In the genomic region with DNA sequence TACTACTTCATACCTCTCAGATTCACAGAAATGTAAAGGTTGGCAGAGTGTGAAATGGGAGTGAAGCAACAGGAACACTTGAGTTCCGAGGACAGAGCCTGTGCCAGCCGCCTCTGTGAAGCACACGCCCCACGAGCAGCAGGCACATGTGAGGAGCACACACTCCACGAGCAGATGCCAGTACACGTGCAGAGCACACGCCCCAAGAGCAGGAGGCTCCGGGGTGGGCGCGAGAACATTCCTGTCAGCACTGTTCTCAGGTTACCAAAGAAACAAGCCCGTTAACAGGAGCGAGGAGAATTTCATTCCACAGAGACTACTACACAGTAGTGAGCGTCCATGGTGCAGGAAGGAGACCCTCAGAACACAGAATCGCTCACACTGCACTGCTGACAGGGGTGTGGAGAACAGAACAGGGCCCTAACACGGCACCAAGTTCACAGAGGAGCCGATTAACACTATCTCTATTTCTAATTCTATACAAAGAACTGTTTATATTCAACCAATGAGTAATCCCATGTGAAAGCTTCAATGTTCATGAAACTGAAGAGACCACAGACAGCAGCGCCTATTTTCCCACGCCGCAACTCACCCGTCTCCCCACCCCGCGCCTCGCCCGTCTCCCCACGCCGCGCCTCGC, we compare ENCODE assay signal across 2 cellular contexts.
A peak's percentile ranks its signal among the peaks of the same experiment; 100 is the strongest.
TF ChIP-seq lines count a peak whose summit lies in the region.

No MANE protein-coding gene starts in this region.

TF ChIP-seq in GM23338, 12 proteins besides CTCF, POLR2A, EP300 and RAD21 (continues in another document):
- TF ChIP-seq, protein P1, sequence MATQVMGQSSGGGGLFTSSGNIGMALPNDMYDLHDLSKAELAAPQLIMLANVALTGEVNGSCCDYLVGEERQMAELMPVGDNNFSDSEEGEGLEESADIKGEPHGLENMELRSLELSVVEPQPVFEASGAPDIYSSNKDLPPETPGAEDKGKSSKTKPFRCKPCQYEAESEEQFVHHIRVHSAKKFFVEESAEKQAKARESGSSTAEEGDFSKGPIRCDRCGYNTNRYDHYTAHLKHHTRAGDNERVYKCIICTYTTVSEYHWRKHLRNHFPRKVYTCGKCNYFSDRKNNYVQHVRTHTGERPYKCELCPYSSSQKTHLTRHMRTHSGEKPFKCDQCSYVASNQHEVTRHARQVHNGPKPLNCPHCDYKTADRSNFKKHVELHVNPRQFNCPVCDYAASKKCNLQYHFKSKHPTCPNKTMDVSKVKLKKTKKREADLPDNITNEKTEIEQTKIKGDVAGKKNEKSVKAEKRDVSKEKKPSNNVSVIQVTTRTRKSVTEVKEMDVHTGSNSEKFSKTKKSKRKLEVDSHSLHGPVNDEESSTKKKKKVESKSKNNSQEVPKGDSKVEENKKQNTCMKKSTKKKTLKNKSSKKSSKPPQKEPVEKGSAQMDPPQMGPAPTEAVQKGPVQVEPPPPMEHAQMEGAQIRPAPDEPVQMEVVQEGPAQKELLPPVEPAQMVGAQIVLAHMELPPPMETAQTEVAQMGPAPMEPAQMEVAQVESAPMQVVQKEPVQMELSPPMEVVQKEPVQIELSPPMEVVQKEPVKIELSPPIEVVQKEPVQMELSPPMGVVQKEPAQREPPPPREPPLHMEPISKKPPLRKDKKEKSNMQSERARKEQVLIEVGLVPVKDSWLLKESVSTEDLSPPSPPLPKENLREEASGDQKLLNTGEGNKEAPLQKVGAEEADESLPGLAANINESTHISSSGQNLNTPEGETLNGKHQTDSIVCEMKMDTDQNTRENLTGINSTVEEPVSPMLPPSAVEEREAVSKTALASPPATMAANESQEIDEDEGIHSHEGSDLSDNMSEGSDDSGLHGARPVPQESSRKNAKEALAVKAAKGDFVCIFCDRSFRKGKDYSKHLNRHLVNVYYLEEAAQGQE (IDR thresholded peaks at IDR 0.05; ENCODE audit: unreplicated experiment), result no peak
- TF ChIP-seq STAT1 (IDR thresholded peaks at IDR 0.05; ENCODE audit: unreplicated experiment) (no peak), EZH2phosphoT487 (IDR thresholded peaks at IDR 0.05; ENCODE audit: unreplicated experiment) (no peak), NANOG (IDR thresholded peaks at IDR 0.05; ENCODE audit: borderline replicate concordance) (no peak), ZNF114 (CRISPR knock-in tag; IDR thresholded peaks at IDR 0.05) (no peak), ZNF331 (CRISPR knock-in tag; IDR thresholded peaks at IDR 0.05; ENCODE audit: low read depth) (no peak), POLR2AphosphoS5 (IDR thresholded peaks at IDR 0.05; ENCODE audit: low read depth) (no peak), EZH2 (IDR thresholded peaks at IDR 0.05; ENCODE audit: low read depth, unreplicated experiment) (no peak)
- TF ChIP-seq, protein P2, sequence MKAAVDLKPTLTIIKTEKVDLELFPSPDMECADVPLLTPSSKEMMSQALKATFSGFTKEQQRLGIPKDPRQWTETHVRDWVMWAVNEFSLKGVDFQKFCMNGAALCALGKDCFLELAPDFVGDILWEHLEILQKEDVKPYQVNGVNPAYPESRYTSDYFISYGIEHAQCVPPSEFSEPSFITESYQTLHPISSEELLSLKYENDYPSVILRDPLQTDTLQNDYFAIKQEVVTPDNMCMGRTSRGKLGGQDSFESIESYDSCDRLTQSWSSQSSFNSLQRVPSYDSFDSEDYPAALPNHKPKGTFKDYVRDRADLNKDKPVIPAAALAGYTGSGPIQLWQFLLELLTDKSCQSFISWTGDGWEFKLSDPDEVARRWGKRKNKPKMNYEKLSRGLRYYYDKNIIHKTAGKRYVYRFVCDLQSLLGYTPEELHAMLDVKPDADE (IDR thresholded peaks at IDR 0.05), result no peak

TF ChIP-seq in GM12878, 131 proteins besides CTCF, POLR2A, EP300 and RAD21:
- TF ChIP-seq CREM (IDR thresholded peaks at IDR 0.05; ENCODE audit: low read depth), result no peak
- TF ChIP-seq, protein P3, sequence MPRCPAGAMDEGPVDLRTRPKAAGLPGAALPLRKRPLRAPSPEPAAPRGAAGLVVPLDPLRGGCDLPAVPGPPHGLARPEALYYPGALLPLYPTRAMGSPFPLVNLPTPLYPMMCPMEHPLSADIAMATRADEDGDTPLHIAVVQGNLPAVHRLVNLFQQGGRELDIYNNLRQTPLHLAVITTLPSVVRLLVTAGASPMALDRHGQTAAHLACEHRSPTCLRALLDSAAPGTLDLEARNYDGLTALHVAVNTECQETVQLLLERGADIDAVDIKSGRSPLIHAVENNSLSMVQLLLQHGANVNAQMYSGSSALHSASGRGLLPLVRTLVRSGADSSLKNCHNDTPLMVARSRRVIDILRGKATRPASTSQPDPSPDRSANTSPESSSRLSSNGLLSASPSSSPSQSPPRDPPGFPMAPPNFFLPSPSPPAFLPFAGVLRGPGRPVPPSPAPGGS (IDR thresholded peaks at IDR 0.05; ENCODE audit: borderline replicate concordance, insufficient read depth, low read depth, low read length, poor library complexity, severe bottlenecking), result peak; percentile 40
